Comparison of ENCODE assay signal across 27 cellular contexts in genomic region chr10:79303631-79304478, GRCh38.
"Had no signal": no experiment of that assay in that cellular context is flagged by ENCODE, and none has a peak within 500 bp of the region (broad histone marks: within the 10 kb centered on the region; RNA-seq: fewer than 3 reads in every experiment).

No MANE protein-coding gene starts in this region.

- H3K4me1 Mint-ChIP-seq: activated B cell treated with CpG ODN at 0.5 μM for 24 hours, mesothelial cell of epicardium had no signal

- H3K9me3 Mint-ChIP-seq: activated B cell treated with CpG ODN at 0.5 μM for 24 hours; activated T-cell treated with anti-CD3 and anti-CD28 coated beads, Interleukin-2, amount 50 U/mL, for 72 hours; mesothelial cell of epicardium; naive B cell; T-helper 2 cell treated with Interferon-gamma antibody and Interleukin-4, amounts not matched to agents 5 μg/mL and 100 μg/mL, for 36 hours had no signal

- FAIRE-seq: bronchial epithelial cell, colon, endometrium, kidney had no signal

- H3K27me3 Mint-ChIP-seq: activated B cell treated with CpG ODN at 0.5 μM for 24 hours; activated CD8-positive, alpha-beta memory T cell treated with anti-CD3 and anti-CD28 coated beads, Interleukin-2, amount 10 ng/mL, durations not matched to agents 7 days and 5 days; activated naive CD8-positive, alpha-beta T cell; naive B cell had no signal

- H3K4me3 Mint-ChIP-seq: activated B cell treated with CpG ODN at 0.5 μM for 24 hours; activated CD8-positive, alpha-beta memory T cell treated with anti-CD3 and anti-CD28 coated beads, Interleukin-2, amount 10 ng/mL, durations not matched to agents 7 days and 5 days; activated CD8-positive, alpha-beta T cell treated with anti-CD3 and anti-CD28 coated beads, Interleukin-2, amount 10 ng/mL, durations not matched to agents 7 days and 5 days; activated naive CD8-positive, alpha-beta T cell; activated T-cell treated with anti-CD3 and anti-CD28 coated beads, Interleukin-2, amount 50 U/mL, for 72 hours; mesothelial cell of epicardium; naive B cell; T-helper 2 cell treated with Interferon-gamma antibody and Interleukin-4, amounts not matched to agents 5 μg/mL and 100 μg/mL, for 36 hours had no signal

- H3K27me3 ChIP-seq: gastrocnemius medialis, right atrium auricular region, suprapubic skin, tibial nerve had no signal

- H3K9me3 ChIP-seq: gastrocnemius medialis, right atrium auricular region, suprapubic skin, tibial nerve had no signal

- H3K4me1 ChIP-seq: gastrocnemius medialis had no signal

- DNase-seq: activated B cell treated with CpG ODN at 0.5 μM for 24 hours; activated CD8-positive, alpha-beta memory T cell treated with anti-CD3 and anti-CD28 coated beads, Interleukin-2, amount 10 ng/mL, durations not matched to agents 7 days and 5 days; activated CD8-positive, alpha-beta T cell treated with anti-CD3 and anti-CD28 coated beads, Interleukin-2, amount 10 ng/mL, durations not matched to agents 7 days and 5 days; activated effector memory CD4-positive, alpha-beta T cell treated with Interleukin-2 at 50 U/mL for 16 hours; activated naive CD4-positive, alpha-beta T cell treated with Interleukin-2 at 50 U/mL for 16 hours; activated T-cell treated with anti-CD3 and anti-CD28 coated beads, Interleukin-2, amount 50 U/mL, for 72 hours; anterior cingulate cortex; effector CD8-positive, alpha-beta T cell; erythroblast; gastrocnemius medialis; hippocampal formation; kidney; left colon; naive B cell; occipital lobe; stimulated activated CD4-positive, alpha-beta T cell treated with anti-CD3 and anti-CD28 coated beads, Interleukin-15, amount 100 ng/mL, for 24 hours; stimulated activated CD4-positive, alpha-beta T cell treated with anti-CD3 and anti-CD28 coated beads, Interleukin-2, amount 100 ng/mL, for 24 hours; stimulated activated naive CD4-positive, alpha-beta T cell had no signal

- H3K4me3 ChIP-seq: gastrocnemius medialis, right atrium auricular region, suprapubic skin, tibial nerve had no signal

- ATAC-seq: activated CD8-positive, alpha-beta memory T cell treated with anti-CD3 and anti-CD28 coated beads, Interleukin-2, amount 10 ng/mL, durations not matched to agents 7 days and 5 days; activated CD8-positive, alpha-beta T cell treated with anti-CD3 and anti-CD28 coated beads, Interleukin-2, amount 10 ng/mL, durations not matched to agents 7 days and 5 days; activated T-cell treated with anti-CD3 and anti-CD28 coated beads, Interleukin-2, amount 50 U/mL, for 72 hours; gastrocnemius medialis; left colon had no signal

- H3K27ac Mint-ChIP-seq: activated B cell treated with CpG ODN at 0.5 μM for 24 hours; activated naive CD8-positive, alpha-beta T cell; activated T-cell treated with anti-CD3 and anti-CD28 coated beads, Interleukin-2, amount 50 U/mL, for 72 hours; mesothelial cell of epicardium; T-helper 2 cell treated with Interferon-gamma antibody and Interleukin-4, amounts not matched to agents 5 μg/mL and 100 μg/mL, for 36 hours had no signal

- H3K27ac ChIP-seq: gastrocnemius medialis, right atrium auricular region, suprapubic skin, tibial nerve had no signal
